In genomic region chr16:1383556-1383955, GRCh38 we compare ENCODE assay signal across 11 cellular contexts. TPM values are rescaled to one million over a fixed set of nuclear protein-coding genes. Genes with fewer than 3 reads are reported as not detected.
"Had no signal": no experiment of that assay in that cellular context is flagged by ENCODE, and none has a peak within 500 bp of the region (broad histone marks: within the 10 kb centered on the region; RNA-seq: fewer than 3 reads in every experiment).

No MANE protein-coding gene starts in this region.

- H3K9me3 ChIP-seq: HAP-1 had no signal

- H3K4me3 ChIP-seq: GM23248, GM23338, HAP-1 had no signal

- H3K4me1 ChIP-seq: HAP-1 had no signal

- DNase-seq: GM23248, GOT3, H7, H9, HCEC 1CT, HFFc6 had no signal

- H3K4me2 ChIP-seq: GM23338 had no signal

- H3K27ac ChIP-seq: GM23248 had no signal

- ATAC-seq: GM23338, HCT116 had no signal

- H3K36me3 ChIP-seq: HAP-1 had no signal

- FAIRE-seq: H54 had no signal

- H2AFZ ChIP-seq: GM23248, GM23338 had no signal

- H3K9ac ChIP-seq: GM23248 had no signal

RNA-seq across cellular contexts. Expression of gene PERCC1, which starts 47.3 kb away (rescaled TPM):
- total RNA-seq: GM23248, GM23338, H4, H7, H9, HFFc6 had no signal
- polyA plus RNA-seq: GM23248, GM23338 had no signal
